In the genomic region with DNA sequence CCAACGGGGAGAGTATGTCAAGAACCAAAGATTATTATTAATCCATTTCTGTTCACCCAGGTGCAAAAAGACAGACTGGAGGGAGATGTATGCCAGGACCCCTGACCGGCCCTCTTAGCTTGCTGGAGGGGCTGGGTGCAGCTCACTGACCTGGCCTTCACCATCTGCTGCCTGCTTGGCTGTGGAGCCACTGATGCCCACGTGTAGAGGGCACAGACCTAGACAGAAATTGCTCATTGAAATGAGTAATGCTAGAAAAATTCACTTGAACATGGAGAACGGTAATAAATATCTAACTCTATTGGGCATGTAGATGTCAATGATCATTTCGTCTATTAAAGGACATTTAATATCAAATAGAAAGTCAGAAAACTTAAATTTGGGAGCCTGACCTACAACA, we compare ENCODE assay signal across 25 cellular contexts. TPM values are rescaled to one million over a fixed set of nuclear protein-coding genes. Genes with fewer than 3 reads are reported as not detected.
DNase-seq lines count a peak whose midpoint lies in the region; ATAC-seq, FAIRE-seq and TF ChIP-seq lines count a peak whose summit lies in the region.
"Had no signal": no experiment of that assay in that cellular context is flagged by ENCODE, and none has a peak within 500 bp of the region (broad histone marks: within the 10 kb centered on the region; RNA-seq: fewer than 3 reads in every experiment).

No MANE protein-coding gene starts in this region.

- H3K9ac ChIP-seq in HCT116 (ENCODE audit: low read length): no peak overlapping the region

- POLR2A ChIA-PET in HCT116 (lab: Charles Lee): no interaction called here

- TF ChIP-seq CTCF in HCT116 (IDR thresholded peaks at IDR 0.05 in 2 of 3, conservative IDR thresholded peaks at IDR 0.05 in 1 of 3; ENCODE audit: borderline replicate concordance in 1 of 3, insufficient read depth in 1 of 3, low read depth in 2 of 3, low read length in 2 of 3) (no peak), RWPE2 (IDR thresholded peaks at IDR 0.05; ENCODE audit: poor library complexity, severe bottlenecking) (no peak), epithelial cell of proximal tubule (conservative IDR thresholded peaks at IDR 0.05; ENCODE audit: low read depth, low read length) (no peak), HFFc6 (IDR thresholded peaks at IDR 0.05) (no peak)

- H3K27me3 ChIP-seq in HCT116 (ENCODE audit: insufficient read depth, low read length): no peaks in the 10 kb centered on the region
- H3K27me3 ChIP-seq in RWPE2 (ENCODE audit: insufficient read depth, poor library complexity, severe bottlenecking): no peaks in the 10 kb centered on the region
- H3K27me3 ChIP-seq: brain microvascular endothelial cell, spleen, transverse colon had no signal

- ATAC-seq in HCT116 (no peak), RWPE2 (ENCODE audit: low read depth) (peak; percentile 82)
- no peak for ATAC-seq in activated T-helper 17 cell treated with anti-CD3 and anti-CD28 coated beads, Interleukin-2, amount 50 U/mL, for 72 hours (replicated peaks)
- ATAC-seq: activated CD4-positive, alpha-beta T cell treated with anti-CD3 and anti-CD28 coated beads for 36 hours; Right ventricle myocardium inferior had no signal

- H3K9me3 ChIP-seq in HCT116 (ENCODE audit: control insufficient read depth in 1 of 2, insufficient read depth in 1 of 2, low read depth in 1 of 2, low read length in 2 of 2) (no peaks in the 10 kb centered on the region), RWPE2 (ENCODE audit: severe bottlenecking) (no peaks in the 10 kb centered on the region)
- H3K9me3 ChIP-seq: spleen, transverse colon had no signal

- BruUV-seq in HCT116 (replicated peaks; lab: Mats Ljungman, UMichigan): no TSS peak

- H3K27me3 Mint-ChIP-seq in activated T-helper 17 cell treated with anti-CD3 and anti-CD28 coated beads, Interleukin-2, amount 50 U/mL, for 72 hours: no peaks in the 10 kb centered on the region
- peaks cover 7% of the 10 kb centered on the region for H3K27me3 Mint-ChIP-seq in HFFc6 (ENCODE audit: insufficient read depth)
- H3K27me3 Mint-ChIP-seq: activated CD4-positive, alpha-beta T cell treated with anti-CD3 and anti-CD28 coated beads for 36 hours had no signal

- DNase-seq in HCT116 (ENCODE audit: low read depth, low spot score) (no peak), RWPE2 (ENCODE audit: low spot score) (no peak), epithelial cell of proximal tubule (ENCODE audit: low read depth) (peak; percentile 51), amniotic stem cell (lab: John Stamatoyannopoulos, UW) (no peak), HFFc6 (no peak), frontal cortex (ENCODE audit: low spot score in 2 of 2) (no peak)
- DNase-seq: activated CD4-positive, alpha-beta T cell treated with anti-CD3 and anti-CD28 coated beads for 36 hours; activated CD8-positive, alpha-beta memory T cell treated with anti-CD3 and anti-CD28 coated beads for 24 hours; activated effector memory CD4-positive, alpha-beta T cell treated with anti-CD3 and anti-CD28 coated beads, Interleukin-2, amount 50 U/mL, for 16 hours; activated naive CD8-positive, alpha-beta T cell treated with anti-CD3 and anti-CD28 coated beads, Interleukin-2, amount 10 ng/mL, durations not matched to agents 7 days and 5 days; brain microvascular endothelial cell; effector CD4-positive, alpha-beta T cell; erythroblast; NCI-H2029 treated with DMSO at 0.1 percent for 48 hours; NCI-H345; NCI-H748 treated with DMSO at 0.1 percent for 48 hours; right cardiac atrium; spleen; transverse colon had no signal

- RAD21 ChIA-PET in HCT116 (lab: Charles Lee; ENCODE audit: low non-redundant PET in 1 of 2, low total read pairs in 2 of 2, uncharacterized antibody in 2 of 2, unreplicated experiment in 2 of 2): no interaction called here

- peaks cover 6% of the 10 kb centered on the region for H3K36me3 Mint-ChIP-seq in activated T-helper 17 cell treated with anti-CD3 and anti-CD28 coated beads, Interleukin-2, amount 50 U/mL, for 72 hours (ENCODE audit: low read depth)
- peaks cover 50% of the 10 kb centered on the region for H3K36me3 Mint-ChIP-seq in HFFc6 (ENCODE audit: low read depth)
- H3K36me3 Mint-ChIP-seq: CD14-positive monocyte had no signal

- H2AFZ ChIP-seq in HCT116 (ENCODE audit: low read depth, low read length, poor library complexity, severe bottlenecking): no peak overlapping the region

- no peak overlapping the region for H3K27ac Mint-ChIP-seq in activated T-helper 17 cell treated with anti-CD3 and anti-CD28 coated beads, Interleukin-2, amount 50 U/mL, for 72 hours
- H3K27ac Mint-ChIP-seq in HFFc6: no peak overlapping the region
- H3K27ac Mint-ChIP-seq: activated CD4-positive, alpha-beta T cell treated with anti-CD3 and anti-CD28 coated beads for 36 hours; activated naive CD8-positive, alpha-beta T cell treated with anti-CD3 and anti-CD28 coated beads, Interleukin-2, amount 10 ng/mL, durations not matched to agents 7 days and 5 days; CD14-positive monocyte; memory B cell had no signal

- no peak for TF ChIP-seq POLR2A in HCT116 (IDR thresholded peaks at IDR 0.05; ENCODE audit: borderline replicate concordance, extremely low read depth, insufficient read depth, insufficient read length)

- H4K20me1 ChIP-seq in HCT116 (ENCODE audit: insufficient read depth): no peaks in the 10 kb centered on the region

- H3K27ac ChIP-seq in HCT116 (ENCODE audit: low read depth, low read length) (no peak overlapping the region), RWPE2 (ENCODE audit: poor library complexity, severe bottlenecking) (peak overlapping the region; percentile 40)
- H3K27ac ChIP-seq: brain microvascular endothelial cell, spleen, transverse colon had no signal

- no peaks in the 10 kb centered on the region for H3K4me1 Mint-ChIP-seq in activated T-helper 17 cell treated with anti-CD3 and anti-CD28 coated beads, Interleukin-2, amount 50 U/mL, for 72 hours
- peaks cover 35% of the 10 kb centered on the region for H3K4me1 Mint-ChIP-seq in HFFc6 (ENCODE audit: low read depth)
- H3K4me1 Mint-ChIP-seq: activated CD4-positive, alpha-beta T cell treated with anti-CD3 and anti-CD28 coated beads for 36 hours; activated naive CD8-positive, alpha-beta T cell treated with anti-CD3 and anti-CD28 coated beads, Interleukin-2, amount 10 ng/mL, durations not matched to agents 7 days and 5 days; CD14-positive monocyte; memory B cell had no signal

- H3K79me2 ChIP-seq in HCT116 (ENCODE audit: insufficient read depth, low read length): no peaks in the 10 kb centered on the region

- no peak for FAIRE-seq in frontal cortex (lab: Jason Lieb, UNC)
- FAIRE-seq: colon, GM12891 had no signal

- peaks cover 0 to 19% of the 10 kb centered on the region in 2 experiments; a peak in 2 of 4 replicates for H3K4me1 ChIP-seq in HCT116 (ENCODE audit: control insufficient read depth in 1 of 2, insufficient read depth in 2 of 2, low read length in 2 of 2)
- peaks cover 20% of the 10 kb centered on the region for H3K4me1 ChIP-seq in RWPE2 (ENCODE audit: insufficient read depth, poor library complexity, severe bottlenecking)
- H3K4me1 ChIP-seq: spleen, transverse colon had no signal

- peak overlapping the region; percentile 14; the same call in 1 of the 2 replicates for H3K4me2 ChIP-seq in HCT116 (ENCODE audit: low read length)

- CTCF ChIA-PET in HCT116 (lab: Charles Lee): no interaction called here

- H3K9me3 Mint-ChIP-seq in activated T-helper 17 cell treated with anti-CD3 and anti-CD28 coated beads, Interleukin-2, amount 50 U/mL, for 72 hours: peaks cover 3% of the 10 kb centered on the region
- peaks cover 11% of the 10 kb centered on the region for H3K9me3 Mint-ChIP-seq in HFFc6

- H3K4me3 Mint-ChIP-seq in activated T-helper 17 cell treated with anti-CD3 and anti-CD28 coated beads, Interleukin-2, amount 50 U/mL, for 72 hours: no peak overlapping the region
- H3K4me3 Mint-ChIP-seq in HFFc6: no peak overlapping the region
- H3K4me3 Mint-ChIP-seq: activated CD4-positive, alpha-beta T cell treated with anti-CD3 and anti-CD28 coated beads for 36 hours; activated naive CD8-positive, alpha-beta T cell treated with anti-CD3 and anti-CD28 coated beads, Interleukin-2, amount 10 ng/mL, durations not matched to agents 7 days and 5 days; CD14-positive monocyte; memory B cell had no signal

- intact Hi-C loops in HCT116 (cut with micrococcal nuclease): no loop called here

- H3K36me3 ChIP-seq in HCT116 (ENCODE audit: control insufficient read depth in 1 of 2, insufficient read depth in 2 of 2, low read length in 2 of 2): no peaks in the 10 kb centered on the region
- no peaks in the 10 kb centered on the region for H3K36me3 ChIP-seq in RWPE2 (ENCODE audit: low read depth)
- H3K36me3 ChIP-seq: brain microvascular endothelial cell, transverse colon had no signal

- H3K9me2 ChIP-seq in HCT116 (ENCODE audit: insufficient read depth): no peaks in the 10 kb centered on the region

- H3K4me3 ChIP-seq in HCT116 (replicated peaks in 1 of 2; ENCODE audit: low read depth in 1 of 2, low read length in 2 of 2) (no peak overlapping the region), RWPE2 (ENCODE audit: severe bottlenecking) (no peak overlapping the region), epithelial cell of proximal tubule (ENCODE audit: low read depth, low read length) (no peak overlapping the region)
- H3K4me3 ChIP-seq: spleen, transverse colon had no signal

- TF ChIP-seq RAD21 in HCT116 (IDR thresholded peaks at IDR 0.05; ENCODE audit: low read depth): no peak

TF ChIP-seq in HCT116, 20 proteins besides CTCF, POLR2A, EP300 and RAD21 (continues in another document):
- TF ChIP-seq EZH2phosphoT487 (IDR thresholded peaks at IDR 0.05; ENCODE audit: borderline replicate concordance): no peak
- TF ChIP-seq ZFX (IDR thresholded peaks at IDR 0.05): no peak
- TF ChIP-seq TCF7L2 (IDR thresholded peaks at IDR 0.05; ENCODE audit: borderline replicate concordance, extremely low read depth, insufficient read depth, insufficient read length): no peak
- TF ChIP-seq POLR2AphosphoS5 (IDR thresholded peaks at IDR 0.05; ENCODE audit: low read depth, low read length): no peak
- no peak for TF ChIP-seq SIN3A (IDR thresholded peaks at IDR 0.05; ENCODE audit: low read depth)
- TF ChIP-seq CBX3 (IDR thresholded peaks at IDR 0.05; ENCODE audit: low read depth): no peak
- TF ChIP-seq JUND (IDR thresholded peaks at IDR 0.05): no peak
- TF ChIP-seq YY1 (IDR thresholded peaks at IDR 0.05; ENCODE audit: extremely low read depth, insufficient replicate concordance, low read depth, low read length): no peak
- TF ChIP-seq EZH2 (IDR thresholded peaks at IDR 0.05): no peak
- TF ChIP-seq ELF1 (IDR thresholded peaks at IDR 0.05; ENCODE audit: borderline replicate concordance, low read depth): no peak

RNA-seq across cellular contexts. Expression of gene ERCC6L2, which starts 58.8 kb away (rescaled TPM):
- total RNA-seq in HCT116 (2021; ENCODE audit: unreplicated experiment) (39.2 TPM), epithelial cell of proximal tubule (37.8 and 60.0 TPM in 2 replicates), frontal cortex (144 TPM)
- polyA plus RNA-seq in HCT116 (2012): 10.6 and 14.0 TPM in 2 replicates
- 10 to 100 TPM; 24.5 to 35.7 TPM for total RNA-seq in activated T-helper 17 cell treated with anti-CD3 and anti-CD28 coated beads, Interleukin-2, amount 50 U/mL, for 72 hours
- 10 to 100 TPM; 26.2 to 31.4 (median 29.7) TPM for total RNA-seq in HFFc6 (2021; fragmentation: NEBNext Ultra II Directional; extraction: Animal tissue kit (Norgen Biotek cat#: 25700))
